Comparison of ENCODE assay signal across 8 cellular contexts in genomic region chrX:71859637-71860036, GRCh38. TPM values are rescaled to one million over a fixed set of nuclear protein-coding genes. Genes with fewer than 3 reads are reported as not detected.
DNase-seq lines count a peak whose midpoint lies in the region; ATAC-seq and TF ChIP-seq lines count a peak whose summit lies in the region.

No MANE protein-coding gene starts in this region.

- H3K4me1 ChIP-seq in ascending aorta = no peaks in the 10 kb centered on the region

- H3K36me3 ChIP-seq in ascending aorta = no peaks in the 10 kb centered on the region

- no peaks in the 10 kb centered on the region for H3K27me3 Mint-ChIP-seq in type B pancreatic cell

- intact Hi-C loops in ascending aorta (cut with DNase I) = no loop called here

- no peak for ATAC-seq in GM21360 (IDR thresholded peaks at IDR 0.05; ENCODE audit: unreplicated experiment)

- no peak overlapping the region for H3K4me3 Mint-ChIP-seq in type B pancreatic cell

- no peaks in the 10 kb centered on the region for H3K27me3 ChIP-seq in ascending aorta

- H3K9me3 ChIP-seq in ascending aorta = no peaks in the 10 kb centered on the region

- TF ChIP-seq CTCF in AG09319 (IDR thresholded peaks at IDR 0.05; ENCODE audit: low read depth, low read length) (peak; percentile 59), ascending aorta (IDR thresholded peaks at IDR 0.05) (peak in 2 of 3 experiments; percentile 39 to 62), type B pancreatic cell (conservative IDR thresholded peaks at IDR 0.05) (peak; percentile 76)

- H3K36me3 Mint-ChIP-seq in type B pancreatic cell = no peaks in the 10 kb centered on the region

- H3K27ac Mint-ChIP-seq in type B pancreatic cell = no peak overlapping the region

- H3K9me3 Mint-ChIP-seq in type B pancreatic cell = no peaks in the 10 kb centered on the region

- DNase-seq in AG09319 (ENCODE audit: extremely low read depth, low read depth) (peak; percentile 3), GM04504 (ENCODE audit: low read depth) (peak; percentile 5), NCI-H460 (ENCODE audit: extremely low read depth, low read depth) (peak; percentile 33), ascending aorta (ENCODE audit: low spot score in 2 of 2) (no peak), kidney glomerular epithelial cell (lab: John Stamatoyannopoulos, UW) (peak; percentile 27), type B pancreatic cell (ENCODE audit: extremely low spot score, unreplicated experiment) (no peak), T-helper 9 cell (no peak)

- no peaks in the 10 kb centered on the region for H3K4me1 Mint-ChIP-seq in type B pancreatic cell (ENCODE audit: unreplicated experiment)

- H3K27ac ChIP-seq in ascending aorta = no peak overlapping the region

- H3K4me3 ChIP-seq in ascending aorta = no peak overlapping the region

RNA-seq across cellular contexts. Expression of gene NHSL2, which starts 51.0 kb away (rescaled TPM):
- total RNA-seq in NCI-H460 (2014; rRNA removed; shearing (Covaris generic)) = 0.05 and 0.17 TPM in 2 replicates
- polyA plus RNA-seq in NCI-H460 (2014; cell fraction: nucleus; rRNA removed) = 0.36 TPM in 1 of 2 replicates, not detected in the other
- total RNA-seq in ascending aorta = 58.1 TPM
- 2.2 and 11.3 TPM in 2 replicates for total RNA-seq in type B pancreatic cell (ENCODE audit: low replicate concordance)

Comparison
In these comparisons a context has a peak if more than half of its experiments do, and no peak if none do; other contexts are left out.
1. DNase-seq: peak in AG09319 (single experiment), GM04504 (single experiment), NCI-H460 (single experiment) and kidney glomerular epithelial cell (single experiment); none in ascending aorta (0 of 2), type B pancreatic cell (single experiment) and T-helper 9 cell (single experiment).
2. Peak in every context shown above with its lines, with median percentiles within 50 percentile points of each other: CTCF ChIP-seq.